In the genomic region with DNA sequence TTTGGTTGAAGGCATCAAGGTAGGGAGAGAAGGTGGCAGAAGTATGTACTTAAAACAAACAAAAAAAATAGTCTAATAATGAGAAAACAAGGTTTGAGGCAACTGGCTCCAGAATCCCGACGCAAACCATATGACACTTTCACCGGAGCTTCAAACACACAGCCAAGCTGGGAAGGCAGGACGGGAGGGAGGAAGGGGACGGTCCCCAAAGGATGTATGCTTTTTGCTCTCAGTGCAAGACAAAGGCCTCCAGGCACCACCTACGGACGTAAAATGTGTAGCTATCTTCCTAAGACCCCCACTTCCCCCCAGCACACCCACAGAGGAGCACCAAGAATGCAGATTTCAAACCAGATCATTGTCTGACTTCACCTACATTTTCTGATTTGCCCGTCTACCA, we compare ENCODE assay signal across 29 cellular contexts.
"Had no signal": no experiment of that assay in that cellular context is flagged by ENCODE, and none has a peak within 500 bp of the region (broad histone marks: within the 10 kb centered on the region; RNA-seq: fewer than 3 reads in every experiment).

No MANE protein-coding gene starts in this region.

- DNase-seq: activated CD4-positive, alpha-beta memory T cell treated with anti-CD3 and anti-CD28 coated beads for 36 hours; activated CD4-positive, alpha-beta T cell treated with anti-CD3 and anti-CD28 coated beads, Interleukin-2, amount 10 ng/mL, durations not matched to agents 7 days and 5 days; activated CD4-positive, CD25-positive, alpha-beta regulatory T cell; activated naive CD4-positive, alpha-beta T cell; activated T-cell treated with anti-CD3 and anti-CD28 coated beads, Interleukin-2, amount 50 U/mL, for 72 hours; amniotic stem cell; brain microvascular endothelial cell; KG1; NCI-H1092 treated with DMSO at 0.1 percent for 48 hours; NCI-H1417 treated with DMSO at 0.1 percent for 48 hours; NCI-H1694; NCI-H2029; NCI-H2107; NCI-H2171 treated with DMSO at 0.1 percent for 48 hours; NCI-H226; NCI-H510A; NCI-H526 treated with DMSO at 0.1 percent for 48 hours; NCI-H82; OCI-M1; RPMI8226; T-cell had no signal

- H3K27me3 ChIP-seq: brain microvascular endothelial cell, cardiac muscle cell had no signal

- H3K27ac ChIP-seq: SK-N-MC, VCaP had no signal

- ATAC-seq: activated T-cell treated with anti-CD3 and anti-CD28 coated beads, Interleukin-2, amount 50 U/mL, for 72 hours; Panc1; T-cell had no signal

- H3K27ac Mint-ChIP-seq: activated CD4-positive, alpha-beta memory T cell treated with anti-CD3 and anti-CD28 coated beads for 36 hours; activated CD4-positive, alpha-beta T cell treated with anti-CD3 and anti-CD28 coated beads, Interleukin-2, amount 10 ng/mL, durations not matched to agents 7 days and 5 days; activated naive CD4-positive, alpha-beta T cell treated with anti-CD3 and anti-CD28 coated beads, Interleukin-2, amount 50 U/mL, for 24 hours; activated T-cell treated with anti-CD3 and anti-CD28 coated beads, Interleukin-2, amount 50 U/mL, for 72 hours; activated T-helper 2 cell treated with anti-CD3 and anti-CD28 coated beads, Interferon-gamma antibody, Interleukin-2, Interleukin-4, amounts not matched to agents 10 μg/mL and 5 μg/mL and 100 μg/mL, durations not matched to agents 14 hours and 24 hours and 36 hours; IgD-negative memory B cell; T-cell had no signal

- H3K4me3 Mint-ChIP-seq: activated CD4-positive, alpha-beta memory T cell treated with anti-CD3 and anti-CD28 coated beads for 36 hours; activated CD4-positive, alpha-beta T cell treated with anti-CD3 and anti-CD28 coated beads, Interleukin-2, amount 10 ng/mL, durations not matched to agents 7 days and 5 days; activated naive CD4-positive, alpha-beta T cell treated with anti-CD3 and anti-CD28 coated beads, Interleukin-2, amount 50 U/mL, for 24 hours; activated T-cell treated with anti-CD3 and anti-CD28 coated beads, Interleukin-2, amount 50 U/mL, for 72 hours; T-cell had no signal

- H3K9me3 Mint-ChIP-seq: activated CD4-positive, alpha-beta memory T cell treated with anti-CD3 and anti-CD28 coated beads for 36 hours; activated CD4-positive, alpha-beta T cell treated with anti-CD3 and anti-CD28 coated beads, Interleukin-2, amount 10 ng/mL, durations not matched to agents 7 days and 5 days; activated naive CD4-positive, alpha-beta T cell treated with anti-CD3 and anti-CD28 coated beads, Interleukin-2, amount 50 U/mL, for 24 hours; activated T-cell treated with anti-CD3 and anti-CD28 coated beads, Interleukin-2, amount 50 U/mL, for 72 hours; activated T-helper 2 cell treated with anti-CD3 and anti-CD28 coated beads, Interferon-gamma antibody, Interleukin-2, Interleukin-4, amounts not matched to agents 10 μg/mL and 5 μg/mL and 100 μg/mL, durations not matched to agents 14 hours and 24 hours and 36 hours; IgD-negative memory B cell; T-cell had no signal

- H3K4me3 ChIP-seq: cardiac muscle cell, SK-N-MC had no signal

- H3K4me1 Mint-ChIP-seq: activated CD4-positive, alpha-beta T cell treated with anti-CD3 and anti-CD28 coated beads, Interleukin-2, amount 10 ng/mL, durations not matched to agents 7 days and 5 days; activated naive CD4-positive, alpha-beta T cell treated with anti-CD3 and anti-CD28 coated beads, Interleukin-2, amount 50 U/mL, for 24 hours; IgD-negative memory B cell; T-cell had no signal

- H3K36me3 Mint-ChIP-seq: activated CD4-positive, alpha-beta memory T cell treated with anti-CD3 and anti-CD28 coated beads for 36 hours; T-cell had no signal

- FAIRE-seq: astrocyte had no signal

- H3K27me3 Mint-ChIP-seq: activated CD4-positive, alpha-beta memory T cell treated with anti-CD3 and anti-CD28 coated beads for 36 hours; activated naive CD4-positive, alpha-beta T cell treated with anti-CD3 and anti-CD28 coated beads, Interleukin-2, amount 50 U/mL, for 24 hours; IgD-negative memory B cell; T-cell had no signal
